In genomic region chr7:108028111-108028510, GRCh38 we compare ENCODE assay signal across 16 cellular contexts. TPM values are rescaled to one million over a fixed set of nuclear protein-coding genes. Genes with fewer than 3 reads are reported as not detected.
DNase-seq lines count a peak whose midpoint lies in the region; ATAC-seq and TF ChIP-seq lines count a peak whose summit lies in the region.
"Had no signal": no experiment of that assay in that cellular context is flagged by ENCODE, and none has a peak within 500 bp of the region (broad histone marks: within the 10 kb centered on the region; RNA-seq: fewer than 3 reads in every experiment).

No MANE protein-coding gene starts in this region.

- intact Hi-C loops in mucosa of descending colon (cut with DNase I, micrococcal nuclease): no loop called here
- intact Hi-C loops in uterus (cut with DNase I; ENCODE audit: low total_unique reads): no loop called here

- H4K8ac ChIP-seq in trophoblast cell (ENCODE audit: low read depth, low read length): no peak overlapping the region

- no peak overlapping the region for H3K4me2 ChIP-seq in trophoblast cell (ENCODE audit: low read length)
- H3K4me2 ChIP-seq: BLaER1, SK-N-SH had no signal

- H3K9me3 ChIP-seq in HEK293 (ENCODE audit: control insufficient read depth, insufficient read depth, low read depth, low read length) (no peaks in the 10 kb centered on the region), RWPE2 (ENCODE audit: severe bottlenecking) (no peaks in the 10 kb centered on the region), mucosa of descending colon (no peaks in the 10 kb centered on the region), trophoblast cell (ENCODE audit: insufficient read depth, low read depth, low read length) (no peaks in the 10 kb centered on the region), uterus (no peaks in the 10 kb centered on the region)
- H3K9me3 ChIP-seq: BLaER1, SK-N-SH had no signal

- no peak overlapping the region for H2BK5ac ChIP-seq in trophoblast cell (ENCODE audit: low read depth, low read length, poor library complexity)

- no peak overlapping the region for H3K23ac ChIP-seq in trophoblast cell (ENCODE audit: low read length)

- H4K12ac ChIP-seq in trophoblast cell (ENCODE audit: low read depth, low read length): no peak overlapping the region

- H3K79me1 ChIP-seq in trophoblast cell (ENCODE audit: low read length): peaks cover 5% of the 10 kb centered on the region

- no peak for TF ChIP-seq CTCF in HEK293 (tag by site-specific recombination; IDR thresholded peaks at IDR 0.05)
- TF ChIP-seq CTCF in RWPE2 (IDR thresholded peaks at IDR 0.05; ENCODE audit: poor library complexity, severe bottlenecking): no peak
- no peak for TF ChIP-seq CTCF in mucosa of descending colon (IDR thresholded peaks at IDR 0.05)
- TF ChIP-seq CTCF in uterus (IDR thresholded peaks at IDR 0.05): no peak

- TF ChIP-seq POLR2A in uterus (IDR thresholded peaks at IDR 0.05): no peak

- DNase-seq in COLO668 (lab: John Stamatoyannopoulos, UW; ENCODE audit: unreplicated experiment) (peak; percentile 23), RWPE2 (ENCODE audit: low spot score) (no peak), mucosa of descending colon (peak in 1 of 3 donors; percentile 45), trophoblast cell (no peak), uterus (no peak), H7 (no peak)
- DNase-seq: GM23248, KG1, NCI-H1105, NCI-H1930, NCI-H526, SK-N-SH had no signal

- H3K4ac ChIP-seq in trophoblast cell (ENCODE audit: low read depth, low read length): no peak overlapping the region

- no peaks in the 10 kb centered on the region; the same call in 1 of the 2 replicates for H3K4me1 ChIP-seq in HEK293 (ENCODE audit: control insufficient read depth, insufficient read depth, low read length)
- H3K4me1 ChIP-seq in RWPE2 (ENCODE audit: insufficient read depth, poor library complexity, severe bottlenecking): peaks cover 7% of the 10 kb centered on the region
- no peaks in the 10 kb centered on the region for H3K4me1 ChIP-seq in mucosa of descending colon (ENCODE audit: low read depth)
- peaks cover 3 to 6% of the 10 kb centered on the region in 2 experiments for H3K4me1 ChIP-seq in trophoblast cell (ENCODE audit: control insufficient read depth in 1 of 2, insufficient read depth in 2 of 2, low read length in 2 of 2)
- H3K4me1 ChIP-seq in uterus: no peaks in the 10 kb centered on the region
- H3K4me1 ChIP-seq: BLaER1 had no signal

- no CpG with 5 or more reads among the region's 2 CpGs for WGBS in trophoblast cell (ENCODE audit: extremely low coverage, insufficient coverage, insufficient read length)

- H2BK12ac ChIP-seq in trophoblast cell (ENCODE audit: low read length): no peak overlapping the region

- no peak overlapping the region for H3K18ac ChIP-seq in trophoblast cell (ENCODE audit: low read length)

- H3K27me3 ChIP-seq in RWPE2 (ENCODE audit: insufficient read depth, poor library complexity, severe bottlenecking) (no peaks in the 10 kb centered on the region), trophoblast cell (ENCODE audit: insufficient read depth, low read length) (no peaks in the 10 kb centered on the region), uterus (no peaks in the 10 kb centered on the region), H7 (ENCODE audit: control insufficient read depth, insufficient read depth, low read length) (no peaks in the 10 kb centered on the region)
- H3K27me3 ChIP-seq: BLaER1 had no signal

- no peaks in the 10 kb centered on the region for H3K79me2 ChIP-seq in trophoblast cell (ENCODE audit: control insufficient read depth, insufficient read depth, low read length, poor library complexity)

- H3K14ac ChIP-seq in trophoblast cell (ENCODE audit: low read length): no peak overlapping the region

- no peak overlapping the region for H3K9ac ChIP-seq in trophoblast cell (ENCODE audit: low read length)
- H3K9ac ChIP-seq: BLaER1, GM23248, SK-N-SH had no signal

- H2BK120ac ChIP-seq in trophoblast cell (ENCODE audit: insufficient read depth, low read length, poor library complexity): no peak overlapping the region

- CTCF ChIA-PET in HEK293 (lab: Yijun Ruan, JAX): no interaction called here

- H3K36me3 ChIP-seq in HEK293 (ENCODE audit: control insufficient read depth in 2 of 2, insufficient read depth in 1 of 2, low read length in 2 of 2) (no peaks in the 10 kb centered on the region), RWPE2 (ENCODE audit: low read depth) (no peaks in the 10 kb centered on the region), mucosa of descending colon (ENCODE audit: low read depth) (no peaks in the 10 kb centered on the region), trophoblast cell (ENCODE audit: control insufficient read depth in 1 of 2, insufficient read depth in 2 of 2, low read length in 2 of 2) (no peaks in the 10 kb centered on the region), uterus (no peaks in the 10 kb centered on the region), H7 (replicated peaks; ENCODE audit: control insufficient read depth, insufficient read depth, low read length) (no peaks in the 10 kb centered on the region)
- H3K36me3 ChIP-seq: BLaER1 had no signal

- H3K27ac ChIP-seq in HEK293 (ENCODE audit: extremely low read depth, low read depth, low read length): no peak overlapping the region
- H3K27ac ChIP-seq in RWPE2 (ENCODE audit: poor library complexity, severe bottlenecking): no peak overlapping the region
- H3K27ac ChIP-seq in trophoblast cell (ENCODE audit: low read depth, low read length): no peak overlapping the region
- H3K27ac ChIP-seq in uterus: no peak overlapping the region
- H3K27ac ChIP-seq: BLaER1, GM23248 had no signal

- no peak overlapping the region for H2AK5ac ChIP-seq in trophoblast cell (ENCODE audit: low read length)

- no peak overlapping the region for H2AFZ ChIP-seq in trophoblast cell (ENCODE audit: insufficient read depth, low read length, poor library complexity)
- H2AFZ ChIP-seq: GM23248 had no signal

- POLR2A ChIA-PET in HEK293 (lab: Yijun Ruan, JAX): no interaction called here

- H3K4me3 ChIP-seq in HEK293 (ENCODE audit: low read depth, low read length) (no peak overlapping the region), RWPE2 (ENCODE audit: severe bottlenecking) (no peak overlapping the region), mucosa of descending colon (no peak overlapping the region), trophoblast cell (ENCODE audit: low read depth, low read length) (no peak overlapping the region), uterus (no peak overlapping the region), H7 (ENCODE audit: insufficient read depth, low read depth, low read length) (no peak overlapping the region)
- H3K4me3 ChIP-seq: BLaER1, GM12878, GM23248 had no signal

- H4K91ac ChIP-seq in trophoblast cell (ENCODE audit: low read depth, low read length): no peak overlapping the region

- ATAC-seq in RWPE2 (ENCODE audit: low read depth) (peak; percentile 27; the same call in 1 of the 3 replicates), mucosa of descending colon (peak; percentile 97)
- ATAC-seq: GM12878 had no signal

TF ChIP-seq in HEK293, 187 proteins besides CTCF, POLR2A, EP300 and RAD21:
- TF ChIP-seq KLF10 (tag by site-specific recombination; IDR thresholded peaks at IDR 0.05) (no peak), KLF1 (tag by site-specific recombination; IDR thresholded peaks at IDR 0.05) (peak; percentile 77)
- TF ChIP-seq, protein P1, sequence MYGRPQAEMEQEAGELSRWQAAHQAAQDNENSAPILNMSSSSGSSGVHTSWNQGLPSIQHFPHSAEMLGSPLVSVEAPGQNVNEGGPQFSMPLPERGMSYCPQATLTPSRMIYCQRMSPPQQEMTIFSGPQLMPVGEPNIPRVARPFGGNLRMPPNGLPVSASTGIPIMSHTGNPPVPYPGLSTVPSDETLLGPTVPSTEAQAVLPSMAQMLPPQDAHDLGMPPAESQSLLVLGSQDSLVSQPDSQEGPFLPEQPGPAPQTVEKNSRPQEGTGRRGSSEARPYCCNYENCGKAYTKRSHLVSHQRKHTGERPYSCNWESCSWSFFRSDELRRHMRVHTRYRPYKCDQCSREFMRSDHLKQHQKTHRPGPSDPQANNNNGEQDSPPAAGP (tag by site-specific recombination; IDR thresholded peaks at IDR 0.05): peak; percentile 30; the same call in 1 of the 2 replicates

RNA-seq across cellular contexts. Expression of gene LAMB1, which starts 25.1 kb away (rescaled TPM):
- total RNA-seq in mucosa of descending colon (100 to 1,000 TPM in 2 of 3 donors, 10 to 100 TPM in 1; 82.0 to 165 (median 148) TPM), uterus (100 to 1,000 TPM in 3 of 4 donors, 10 to 100 TPM in 1; 87.9 to 322 (median 200) TPM)
- polyA plus RNA-seq in trophoblast cell (2013): 407 and 428 TPM in 2 replicates
- total RNA-seq in H7 (2014; rRNA removed; shearing (Covaris generic)): 61.0 and 77.2 TPM in 2 replicates
- total RNA-seq: T-helper 1 cell treated with Interleukin-12 subunit alpha and Interleukin-12 subunit beta and Interleukin-4 antibody, amounts not matched to agents 30 ng/mL and 1 ng/mL, for 36 hours had no signal
